1 cellular context compared by ENCODE assay signal in the genomic region with DNA sequence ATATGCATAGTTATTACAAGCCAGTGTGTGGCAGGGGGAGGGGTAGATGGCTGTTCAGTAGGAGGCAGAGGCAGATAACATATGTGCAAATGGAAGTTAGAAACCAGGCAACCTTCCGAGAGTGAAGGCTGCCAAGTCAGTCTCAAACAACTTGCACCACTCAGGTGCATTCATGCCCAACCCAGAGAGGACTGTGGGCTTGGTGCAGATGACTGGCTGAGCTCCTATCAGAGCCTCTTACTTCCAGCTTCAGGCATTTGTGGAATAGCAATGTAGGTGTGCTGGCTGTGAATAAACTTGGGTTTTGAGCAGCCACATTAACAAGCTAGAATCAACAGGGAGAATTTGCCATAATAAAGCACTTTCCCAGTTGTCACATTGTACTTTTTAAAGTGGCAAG.
TF ChIP-seq lines count a peak whose summit lies in the region.

No MANE protein-coding gene starts in this region.

TF ChIP-seq in GM23338, 12 proteins besides CTCF, POLR2A, EP300 and RAD21 (continued from another document):
- no peak for TF ChIP-seq ZNF462 (CRISPR knock-in tag; IDR thresholded peaks at IDR 0.05)
- no peak for TF ChIP-seq EZH2phosphoT487 (IDR thresholded peaks at IDR 0.05; ENCODE audit: unreplicated experiment)
- TF ChIP-seq STAT1 (IDR thresholded peaks at IDR 0.05; ENCODE audit: unreplicated experiment) = no peak
- TF ChIP-seq, protein P1, sequence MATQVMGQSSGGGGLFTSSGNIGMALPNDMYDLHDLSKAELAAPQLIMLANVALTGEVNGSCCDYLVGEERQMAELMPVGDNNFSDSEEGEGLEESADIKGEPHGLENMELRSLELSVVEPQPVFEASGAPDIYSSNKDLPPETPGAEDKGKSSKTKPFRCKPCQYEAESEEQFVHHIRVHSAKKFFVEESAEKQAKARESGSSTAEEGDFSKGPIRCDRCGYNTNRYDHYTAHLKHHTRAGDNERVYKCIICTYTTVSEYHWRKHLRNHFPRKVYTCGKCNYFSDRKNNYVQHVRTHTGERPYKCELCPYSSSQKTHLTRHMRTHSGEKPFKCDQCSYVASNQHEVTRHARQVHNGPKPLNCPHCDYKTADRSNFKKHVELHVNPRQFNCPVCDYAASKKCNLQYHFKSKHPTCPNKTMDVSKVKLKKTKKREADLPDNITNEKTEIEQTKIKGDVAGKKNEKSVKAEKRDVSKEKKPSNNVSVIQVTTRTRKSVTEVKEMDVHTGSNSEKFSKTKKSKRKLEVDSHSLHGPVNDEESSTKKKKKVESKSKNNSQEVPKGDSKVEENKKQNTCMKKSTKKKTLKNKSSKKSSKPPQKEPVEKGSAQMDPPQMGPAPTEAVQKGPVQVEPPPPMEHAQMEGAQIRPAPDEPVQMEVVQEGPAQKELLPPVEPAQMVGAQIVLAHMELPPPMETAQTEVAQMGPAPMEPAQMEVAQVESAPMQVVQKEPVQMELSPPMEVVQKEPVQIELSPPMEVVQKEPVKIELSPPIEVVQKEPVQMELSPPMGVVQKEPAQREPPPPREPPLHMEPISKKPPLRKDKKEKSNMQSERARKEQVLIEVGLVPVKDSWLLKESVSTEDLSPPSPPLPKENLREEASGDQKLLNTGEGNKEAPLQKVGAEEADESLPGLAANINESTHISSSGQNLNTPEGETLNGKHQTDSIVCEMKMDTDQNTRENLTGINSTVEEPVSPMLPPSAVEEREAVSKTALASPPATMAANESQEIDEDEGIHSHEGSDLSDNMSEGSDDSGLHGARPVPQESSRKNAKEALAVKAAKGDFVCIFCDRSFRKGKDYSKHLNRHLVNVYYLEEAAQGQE (IDR thresholded peaks at IDR 0.05; ENCODE audit: unreplicated experiment) = no peak
